In the genomic region with DNA sequence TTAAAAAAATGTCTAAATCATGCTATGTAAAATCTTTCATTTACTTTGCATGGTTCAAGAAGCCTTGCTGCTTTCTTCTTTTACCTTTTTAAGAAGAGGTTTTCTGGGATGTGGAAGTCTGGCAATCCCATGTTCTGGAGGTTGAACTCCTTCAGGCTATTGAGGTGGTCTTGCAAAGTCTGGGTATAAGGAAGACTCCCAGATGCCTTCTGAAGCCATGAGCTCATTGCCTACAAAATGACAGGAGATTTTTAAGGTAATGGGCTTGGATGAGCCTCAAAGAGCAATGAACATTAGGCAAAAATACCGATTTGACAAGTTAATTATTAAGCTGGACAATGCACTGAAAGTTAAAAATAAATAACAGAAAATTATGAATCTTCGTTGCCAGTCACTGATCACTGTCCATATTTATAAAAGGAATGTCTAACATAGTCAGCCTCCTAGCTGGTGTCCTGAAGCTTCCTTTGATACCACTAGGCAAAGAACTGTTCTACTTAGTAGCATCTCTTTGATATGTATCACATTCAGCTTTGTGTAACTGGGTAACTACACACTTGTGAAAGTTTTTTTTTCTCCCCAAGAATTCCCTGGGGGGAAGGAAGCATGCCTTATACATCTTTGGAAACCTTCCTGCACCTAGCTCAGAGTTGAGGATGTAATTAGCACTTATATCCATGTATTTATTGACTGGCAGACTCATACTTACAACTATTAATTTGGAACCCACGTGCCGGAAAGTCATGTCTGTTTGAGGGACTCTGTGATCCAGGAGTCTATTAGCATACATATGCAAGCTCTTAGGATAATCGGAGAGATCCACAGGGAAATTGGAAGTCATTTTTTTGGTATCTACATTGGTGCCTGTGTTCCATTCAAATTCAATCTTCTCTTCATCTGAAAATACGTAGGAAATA, we compare ENCODE assay signal across 1 cellular context.
TF ChIP-seq lines count a peak whose summit lies in the region.

No MANE protein-coding gene starts in this region.

TF ChIP-seq in HepG2, 621 proteins besides CTCF, POLR2A, EP300 and RAD21 (continued from another document):
- no peak for TF ChIP-seq ZSCAN9 (CRISPR knock-in tag; IDR thresholded peaks at IDR 0.05; ENCODE audit: borderline replicate concordance)
- no peak for TF ChIP-seq KDM5A (IDR thresholded peaks at IDR 0.05; ENCODE audit: borderline replicate concordance, low read length)
- TF ChIP-seq, protein P1, sequence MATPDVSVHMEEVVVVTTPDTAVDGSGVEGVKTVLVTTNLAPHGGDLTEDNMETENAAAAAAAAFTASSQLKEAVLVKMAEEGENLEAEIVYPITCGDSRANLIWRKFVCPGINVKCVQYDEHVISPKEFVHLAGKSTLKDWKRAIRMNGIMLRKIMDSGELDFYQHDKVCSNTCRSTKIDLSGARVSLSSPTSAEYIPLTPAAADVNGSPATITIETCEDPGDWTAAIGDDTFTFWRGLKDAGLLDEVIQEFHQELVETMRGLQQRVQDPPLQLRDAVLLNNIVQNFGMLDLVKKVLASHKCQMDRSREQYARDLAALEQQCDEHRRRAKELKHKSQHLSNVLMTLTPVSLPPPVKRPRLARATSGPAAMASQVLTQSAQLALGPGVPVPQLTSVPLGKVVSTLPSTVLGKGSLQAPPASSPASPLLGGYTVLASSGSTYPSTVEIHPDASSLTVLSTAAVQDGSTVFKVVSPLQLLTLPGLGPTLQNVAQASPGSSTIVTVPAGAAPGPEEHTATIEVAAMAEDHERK (CRISPR knock-in tag; IDR thresholded peaks at IDR 0.05; ENCODE audit: low read depth) = no peak
- TF ChIP-seq GABPB1 (CRISPR knock-in tag; IDR thresholded peaks at IDR 0.05) = no peak
- TF ChIP-seq TGIF2 (CRISPR knock-in tag; IDR thresholded peaks at IDR 0.05) = no peak
- TF ChIP-seq NBN (conservative IDR thresholded peaks at IDR 0.05) = no peak
- TF ChIP-seq, protein P2, sequence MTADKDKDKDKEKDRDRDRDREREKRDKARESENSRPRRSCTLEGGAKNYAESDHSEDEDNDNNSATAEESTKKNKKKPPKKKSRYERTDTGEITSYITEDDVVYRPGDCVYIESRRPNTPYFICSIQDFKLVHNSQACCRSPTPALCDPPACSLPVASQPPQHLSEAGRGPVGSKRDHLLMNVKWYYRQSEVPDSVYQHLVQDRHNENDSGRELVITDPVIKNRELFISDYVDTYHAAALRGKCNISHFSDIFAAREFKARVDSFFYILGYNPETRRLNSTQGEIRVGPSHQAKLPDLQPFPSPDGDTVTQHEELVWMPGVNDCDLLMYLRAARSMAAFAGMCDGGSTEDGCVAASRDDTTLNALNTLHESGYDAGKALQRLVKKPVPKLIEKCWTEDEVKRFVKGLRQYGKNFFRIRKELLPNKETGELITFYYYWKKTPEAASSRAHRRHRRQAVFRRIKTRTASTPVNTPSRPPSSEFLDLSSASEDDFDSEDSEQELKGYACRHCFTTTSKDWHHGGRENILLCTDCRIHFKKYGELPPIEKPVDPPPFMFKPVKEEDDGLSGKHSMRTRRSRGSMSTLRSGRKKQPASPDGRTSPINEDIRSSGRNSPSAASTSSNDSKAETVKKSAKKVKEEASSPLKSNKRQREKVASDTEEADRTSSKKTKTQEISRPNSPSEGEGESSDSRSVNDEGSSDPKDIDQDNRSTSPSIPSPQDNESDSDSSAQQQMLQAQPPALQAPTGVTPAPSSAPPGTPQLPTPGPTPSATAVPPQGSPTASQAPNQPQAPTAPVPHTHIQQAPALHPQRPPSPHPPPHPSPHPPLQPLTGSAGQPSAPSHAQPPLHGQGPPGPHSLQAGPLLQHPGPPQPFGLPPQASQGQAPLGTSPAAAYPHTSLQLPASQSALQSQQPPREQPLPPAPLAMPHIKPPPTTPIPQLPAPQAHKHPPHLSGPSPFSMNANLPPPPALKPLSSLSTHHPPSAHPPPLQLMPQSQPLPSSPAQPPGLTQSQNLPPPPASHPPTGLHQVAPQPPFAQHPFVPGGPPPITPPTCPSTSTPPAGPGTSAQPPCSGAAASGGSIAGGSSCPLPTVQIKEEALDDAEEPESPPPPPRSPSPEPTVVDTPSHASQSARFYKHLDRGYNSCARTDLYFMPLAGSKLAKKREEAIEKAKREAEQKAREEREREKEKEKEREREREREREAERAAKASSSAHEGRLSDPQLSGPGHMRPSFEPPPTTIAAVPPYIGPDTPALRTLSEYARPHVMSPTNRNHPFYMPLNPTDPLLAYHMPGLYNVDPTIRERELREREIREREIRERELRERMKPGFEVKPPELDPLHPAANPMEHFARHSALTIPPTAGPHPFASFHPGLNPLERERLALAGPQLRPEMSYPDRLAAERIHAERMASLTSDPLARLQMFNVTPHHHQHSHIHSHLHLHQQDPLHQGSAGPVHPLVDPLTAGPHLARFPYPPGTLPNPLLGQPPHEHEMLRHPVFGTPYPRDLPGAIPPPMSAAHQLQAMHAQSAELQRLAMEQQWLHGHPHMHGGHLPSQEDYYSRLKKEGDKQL (CRISPR knock-in tag; IDR thresholded peaks at IDR 0.05; ENCODE audit: low read depth) = no peak
- TF ChIP-seq HNRNPL (IDR thresholded peaks at IDR 0.05; ENCODE audit: low read depth, low read length) = no peak
- TF ChIP-seq RARA (CRISPR knock-in tag; IDR thresholded peaks at IDR 0.05) = no peak
- no peak for TF ChIP-seq ZFP36 (IDR thresholded peaks at IDR 0.05; ENCODE audit: borderline replicate concordance, low read depth, low read length, partially characterized antibody)
- no peak for TF ChIP-seq ISL2 (CRISPR knock-in tag; IDR thresholded peaks at IDR 0.05)
- no peak for TF ChIP-seq ZNF317 (CRISPR knock-in tag; IDR thresholded peaks at IDR 0.05)
- TF ChIP-seq, protein P3, sequence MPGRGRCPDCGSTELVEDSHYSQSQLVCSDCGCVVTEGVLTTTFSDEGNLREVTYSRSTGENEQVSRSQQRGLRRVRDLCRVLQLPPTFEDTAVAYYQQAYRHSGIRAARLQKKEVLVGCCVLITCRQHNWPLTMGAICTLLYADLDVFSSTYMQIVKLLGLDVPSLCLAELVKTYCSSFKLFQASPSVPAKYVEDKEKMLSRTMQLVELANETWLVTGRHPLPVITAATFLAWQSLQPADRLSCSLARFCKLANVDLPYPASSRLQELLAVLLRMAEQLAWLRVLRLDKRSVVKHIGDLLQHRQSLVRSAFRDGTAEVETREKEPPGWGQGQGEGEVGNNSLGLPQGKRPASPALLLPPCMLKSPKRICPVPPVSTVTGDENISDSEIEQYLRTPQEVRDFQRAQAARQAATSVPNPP (CRISPR knock-in tag; IDR thresholded peaks at IDR 0.05) = 0 out of 2 replicates have a peak, but pooled peaks have one; percentile 32
- TF ChIP-seq ZNF256 (CRISPR knock-in tag; conservative IDR thresholded peaks at IDR 0.05) = no peak
- TF ChIP-seq NFIC (IDR thresholded peaks at IDR 0.05; ENCODE audit: low read length) = 0 out of 2 replicates have a peak, but pooled peaks have one; percentile 8
- no peak for TF ChIP-seq XBP1 (CRISPR knock-in tag; IDR thresholded peaks at IDR 0.05)
- no peak for TF ChIP-seq FOXA3 (CRISPR knock-in tag; IDR thresholded peaks at IDR 0.05)
- TF ChIP-seq ZKSCAN8 (CRISPR knock-in tag; IDR thresholded peaks at IDR 0.05; ENCODE audit: borderline replicate concordance) = no peak
- TF ChIP-seq, protein P4, sequence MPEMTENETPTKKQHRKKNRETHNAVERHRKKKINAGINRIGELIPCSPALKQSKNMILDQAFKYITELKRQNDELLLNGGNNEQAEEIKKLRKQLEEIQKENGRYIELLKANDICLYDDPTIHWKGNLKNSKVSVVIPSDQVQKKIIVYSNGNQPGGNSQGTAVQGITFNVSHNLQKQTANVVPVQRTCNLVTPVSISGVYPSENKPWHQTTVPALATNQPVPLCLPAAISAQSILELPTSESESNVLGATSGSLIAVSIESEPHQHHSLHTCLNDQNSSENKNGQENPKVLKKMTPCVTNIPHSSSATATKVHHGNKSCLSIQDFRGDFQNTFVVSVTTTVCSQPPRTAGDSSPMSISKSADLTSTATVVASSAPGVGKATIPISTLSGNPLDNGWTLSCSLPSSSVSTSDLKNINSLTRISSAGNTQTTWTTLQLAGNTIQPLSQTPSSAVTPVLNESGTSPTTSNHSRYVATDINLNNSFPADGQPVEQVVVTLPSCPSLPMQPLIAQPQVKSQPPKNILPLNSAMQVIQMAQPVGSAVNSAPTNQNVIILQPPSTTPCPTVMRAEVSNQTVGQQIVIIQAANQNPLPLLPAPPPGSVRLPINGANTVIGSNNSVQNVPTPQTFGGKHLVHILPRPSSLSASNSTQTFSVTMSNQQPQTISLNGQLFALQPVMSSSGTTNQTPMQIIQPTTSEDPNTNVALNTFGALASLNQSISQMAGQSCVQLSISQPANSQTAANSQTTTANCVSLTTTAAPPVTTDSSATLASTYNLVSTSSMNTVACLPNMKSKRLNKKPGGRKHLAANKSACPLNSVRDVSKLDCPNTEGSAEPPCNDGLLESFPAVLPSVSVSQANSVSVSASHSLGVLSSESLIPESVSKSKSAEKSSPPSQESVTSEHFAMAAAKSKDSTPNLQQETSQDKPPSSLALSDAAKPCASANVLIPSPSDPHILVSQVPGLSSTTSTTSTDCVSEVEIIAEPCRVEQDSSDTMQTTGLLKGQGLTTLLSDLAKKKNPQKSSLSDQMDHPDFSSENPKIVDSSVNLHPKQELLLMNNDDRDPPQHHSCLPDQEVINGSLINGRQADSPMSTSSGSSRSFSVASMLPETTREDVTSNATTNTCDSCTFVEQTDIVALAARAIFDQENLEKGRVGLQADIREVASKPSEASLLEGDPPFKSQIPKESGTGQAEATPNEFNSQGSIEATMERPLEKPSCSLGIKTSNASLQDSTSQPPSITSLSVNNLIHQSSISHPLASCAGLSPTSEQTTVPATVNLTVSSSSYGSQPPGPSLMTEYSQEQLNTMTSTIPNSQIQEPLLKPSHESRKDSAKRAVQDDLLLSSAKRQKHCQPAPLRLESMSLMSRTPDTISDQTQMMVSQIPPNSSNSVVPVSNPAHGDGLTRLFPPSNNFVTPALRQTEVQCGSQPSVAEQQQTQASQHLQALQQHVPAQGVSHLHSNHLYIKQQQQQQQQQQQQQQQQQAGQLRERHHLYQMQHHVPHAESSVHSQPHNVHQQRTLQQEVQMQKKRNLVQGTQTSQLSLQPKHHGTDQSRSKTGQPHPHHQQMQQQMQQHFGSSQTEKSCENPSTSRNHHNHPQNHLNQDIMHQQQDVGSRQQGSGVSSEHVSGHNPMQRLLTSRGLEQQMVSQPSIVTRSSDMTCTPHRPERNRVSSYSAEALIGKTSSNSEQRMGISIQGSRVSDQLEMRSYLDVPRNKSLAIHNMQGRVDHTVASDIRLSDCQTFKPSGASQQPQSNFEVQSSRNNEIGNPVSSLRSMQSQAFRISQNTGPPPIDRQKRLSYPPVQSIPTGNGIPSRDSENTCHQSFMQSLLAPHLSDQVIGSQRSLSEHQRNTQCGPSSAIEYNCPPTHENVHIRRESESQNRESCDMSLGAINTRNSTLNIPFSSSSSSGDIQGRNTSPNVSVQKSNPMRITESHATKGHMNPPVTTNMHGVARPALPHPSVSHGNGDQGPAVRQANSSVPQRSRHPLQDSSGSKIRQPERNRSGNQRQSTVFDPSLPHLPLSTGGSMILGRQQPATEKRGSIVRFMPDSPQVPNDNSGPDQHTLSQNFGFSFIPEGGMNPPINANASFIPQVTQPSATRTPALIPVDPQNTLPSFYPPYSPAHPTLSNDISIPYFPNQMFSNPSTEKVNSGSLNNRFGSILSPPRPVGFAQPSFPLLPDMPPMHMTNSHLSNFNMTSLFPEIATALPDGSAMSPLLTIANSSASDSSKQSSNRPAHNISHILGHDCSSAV (CRISPR knock-in tag; IDR thresholded peaks at IDR 0.05; ENCODE audit: borderline replicate concordance) = no peak
- no peak for TF ChIP-seq NFATC3 (CRISPR knock-in tag; IDR thresholded peaks at IDR 0.05)
